Comparison of ENCODE assay signal across 23 cellular contexts in genomic region chr16:31423801-31424200, GRCh38. TPM values are rescaled to one million over a fixed set of nuclear protein-coding genes. Genes with fewer than 3 reads are reported as not detected.
DNase-seq lines count a peak whose midpoint lies in the region; ATAC-seq and TF ChIP-seq lines count a peak whose summit lies in the region.
"Had no signal": no experiment of that assay in that cellular context is flagged by ENCODE, and none has a peak within 500 bp of the region (broad histone marks: within the 10 kb centered on the region; RNA-seq: fewer than 3 reads in every experiment).

No MANE protein-coding gene starts in this region.

- H3K27me3 ChIP-seq in transverse colon: no peaks in the 10 kb centered on the region

- H3K27ac ChIP-seq in transverse colon: no peak overlapping the region
- H3K27ac ChIP-seq: C4-2B, KMS-11, RWPE1 had no signal

- ATAC-seq in activated naive CD8-positive, alpha-beta T cell treated with anti-CD3 and anti-CD28 coated beads, Interleukin-2, amount 10 ng/mL, durations not matched to agents 7 days and 5 days (ENCODE audit: low read depth): no peak
- peak; percentile 21; the same call in 2 of the 3 replicates for ATAC-seq in SK-N-SH treated with all-trans-retinoic acid at 6 μM for 48 hours
- no peak for ATAC-seq in stimulated activated effector memory CD8-positive, alpha-beta T cell treated with anti-CD3 and anti-CD28 coated beads, Interleukin-12 subunit alpha, Interleukin-12 subunit beta, amount 100 ng/mL, for 72 hours
- ATAC-seq: HCT116 had no signal

- H3K36me3 ChIP-seq in transverse colon: no peaks in the 10 kb centered on the region

- peak overlapping the region; percentile 68 for H3K27ac Mint-ChIP-seq in activated naive CD8-positive, alpha-beta T cell treated with anti-CD3 and anti-CD28 coated beads, Interleukin-2, amount 10 ng/mL, durations not matched to agents 7 days and 5 days
- no peak overlapping the region for H3K27ac Mint-ChIP-seq in activated naive CD8-positive, alpha-beta T cell treated with anti-CD3 and anti-CD28 coated beads for 36 hours
- H3K27ac Mint-ChIP-seq in immature natural killer cell: peak overlapping the region in 1 of 6 donors; percentile 44
- H3K27ac Mint-ChIP-seq in stimulated activated effector memory CD8-positive, alpha-beta T cell treated with anti-CD3 and anti-CD28 coated beads, Interleukin-12 subunit alpha, Interleukin-12 subunit beta, amount 100 ng/mL, for 72 hours: no peak overlapping the region
- H3K27ac Mint-ChIP-seq in nephron progenitor cell: no peak overlapping the region

- H3K4me3 Mint-ChIP-seq in activated naive CD8-positive, alpha-beta T cell treated with anti-CD3 and anti-CD28 coated beads, Interleukin-2, amount 10 ng/mL, durations not matched to agents 7 days and 5 days: peak overlapping the region; percentile 4
- H3K4me3 Mint-ChIP-seq in activated naive CD8-positive, alpha-beta T cell treated with anti-CD3 and anti-CD28 coated beads for 36 hours: no peak overlapping the region
- H3K4me3 Mint-ChIP-seq in immature natural killer cell: peak overlapping the region in 3 of 5 donors; percentile 30 to 38 (median 33)
- H3K4me3 Mint-ChIP-seq in stimulated activated effector memory CD8-positive, alpha-beta T cell treated with anti-CD3 and anti-CD28 coated beads, Interleukin-12 subunit alpha, Interleukin-12 subunit beta, amount 100 ng/mL, for 72 hours: peak overlapping the region; percentile 3
- H3K4me3 Mint-ChIP-seq in nephron progenitor cell: no peak overlapping the region

- H3K9me3 ChIP-seq in transverse colon: no peaks in the 10 kb centered on the region

- peaks cover 11% of the 10 kb centered on the region for H3K36me3 Mint-ChIP-seq in activated naive CD8-positive, alpha-beta T cell treated with anti-CD3 and anti-CD28 coated beads, Interleukin-2, amount 10 ng/mL, durations not matched to agents 7 days and 5 days
- H3K36me3 Mint-ChIP-seq in activated naive CD8-positive, alpha-beta T cell treated with anti-CD3 and anti-CD28 coated beads for 36 hours: peaks cover 3% of the 10 kb centered on the region
- no peaks in the 10 kb centered on the region for H3K36me3 Mint-ChIP-seq in immature natural killer cell
- peaks cover 6% of the 10 kb centered on the region for H3K36me3 Mint-ChIP-seq in stimulated activated effector memory CD8-positive, alpha-beta T cell treated with anti-CD3 and anti-CD28 coated beads, Interleukin-12 subunit alpha, Interleukin-12 subunit beta, amount 100 ng/mL, for 72 hours
- no peaks in the 10 kb centered on the region for H3K36me3 Mint-ChIP-seq in nephron progenitor cell (ENCODE audit: low read depth)
- H3K36me3 Mint-ChIP-seq: CD8-positive, alpha-beta memory T cell had no signal

- no peak for TF ChIP-seq POLR2A in transverse colon (IDR thresholded peaks at IDR 0.05)

- H3K9me3 Mint-ChIP-seq in activated naive CD8-positive, alpha-beta T cell treated with anti-CD3 and anti-CD28 coated beads, Interleukin-2, amount 10 ng/mL, durations not matched to agents 7 days and 5 days: peaks cover 5% of the 10 kb centered on the region
- H3K9me3 Mint-ChIP-seq in activated naive CD8-positive, alpha-beta T cell treated with anti-CD3 and anti-CD28 coated beads for 36 hours: peaks cover 2% of the 10 kb centered on the region
- H3K9me3 Mint-ChIP-seq in immature natural killer cell (peaks cover 0 to 6% (median 0%) of the 10 kb centered on the region in 6 donors), nephron progenitor cell (no peaks in the 10 kb centered on the region)
- H3K9me3 Mint-ChIP-seq in stimulated activated effector memory CD8-positive, alpha-beta T cell treated with anti-CD3 and anti-CD28 coated beads, Interleukin-12 subunit alpha, Interleukin-12 subunit beta, amount 100 ng/mL, for 72 hours: no peaks in the 10 kb centered on the region
- H3K9me3 Mint-ChIP-seq: CD8-positive, alpha-beta memory T cell had no signal

- TF ChIP-seq CTCF in transverse colon (IDR thresholded peaks at IDR 0.05) (no peak), nephron progenitor cell (IDR thresholded peaks at IDR 0.05) (no peak)

- intact Hi-C loops in transverse colon (cut with DNase I; ENCODE audit: low total_unique reads): no loop called here

- in situ Hi-C loops in transverse colon (cut with MboI; ENCODE audit: low pct_ligation_motif_present in 1 of 4, low pct_unique_long_range_greater_than_20kb in 1 of 4, low sequenced_read_pairs in 3 of 4): no loop called here

- 79% methylated on average over 12 of the region's 12 CpGs; no CpG with 5 or more reads in 1 of the 2 donors for WGBS in transverse colon (ENCODE audit: low coverage in 1 of 2), 2 donors

- peaks cover 5% of the 10 kb centered on the region for H3K27me3 Mint-ChIP-seq in activated naive CD8-positive, alpha-beta T cell treated with anti-CD3 and anti-CD28 coated beads, Interleukin-2, amount 10 ng/mL, durations not matched to agents 7 days and 5 days
- peaks cover 20% of the 10 kb centered on the region for H3K27me3 Mint-ChIP-seq in activated naive CD8-positive, alpha-beta T cell treated with anti-CD3 and anti-CD28 coated beads for 36 hours
- H3K27me3 Mint-ChIP-seq in immature natural killer cell (ENCODE audit: low read depth in 3 of 3) (peaks cover 5 to 15% (median 10%) of the 10 kb centered on the region in 3 donors), nephron progenitor cell (ENCODE audit: low read depth, poor library complexity) (peaks cover 52% of the 10 kb centered on the region)

- no peak for TF ChIP-seq EP300 in transverse colon (IDR thresholded peaks at IDR 0.05; ENCODE audit: low read depth)

- DNase-seq in activated naive CD8-positive, alpha-beta T cell treated with anti-CD3 and anti-CD28 coated beads, Interleukin-2, amount 10 ng/mL, durations not matched to agents 7 days and 5 days: no peak
- DNase-seq in activated naive CD8-positive, alpha-beta T cell treated with anti-CD3 and anti-CD28 coated beads for 36 hours: no peak
- no peak for DNase-seq in immature natural killer cell
- no peak for DNase-seq in stimulated activated effector memory CD8-positive, alpha-beta T cell treated with anti-CD3 and anti-CD28 coated beads, Interleukin-12 subunit alpha, Interleukin-12 subunit beta, amount 100 ng/mL, for 72 hours (ENCODE audit: low spot score in 2 of 2)
- DNase-seq in transverse colon: no peak
- DNase-seq in nephron progenitor cell: no peak
- DNase-seq: Calu3; CD8-positive, alpha-beta memory T cell; DMS153; IMR-90; NCI-H1105; NCI-H146; NCI-H2029; NCI-H226; NCI-H510A treated with DMSO at 0.1 percent for 48 hours; NCI-H774; NK-92 treated with Interleukin-12 subunit alpha and Interleukin-12 subunit beta, amount 100 ng/mL, for 24 hours had no signal

- POLR2A ChIA-PET in activated naive CD8-positive, alpha-beta T cell treated with anti-CD3 and anti-CD28 coated beads, Interleukin-2, amount 10 ng/mL, durations not matched to agents 7 days and 5 days (lab: Charles Lee): no interaction called here

- H3K4me3 ChIP-seq in transverse colon: no peak overlapping the region

- peaks cover 0 to 5% (median 3%) of the 10 kb centered on the region in 4 donors for H3K4me1 ChIP-seq in transverse colon

- H3K4me1 Mint-ChIP-seq in activated naive CD8-positive, alpha-beta T cell treated with anti-CD3 and anti-CD28 coated beads, Interleukin-2, amount 10 ng/mL, durations not matched to agents 7 days and 5 days: peaks cover 57% of the 10 kb centered on the region
- H3K4me1 Mint-ChIP-seq in activated naive CD8-positive, alpha-beta T cell treated with anti-CD3 and anti-CD28 coated beads for 36 hours: peaks cover 20% of the 10 kb centered on the region
- H3K4me1 Mint-ChIP-seq in immature natural killer cell (peaks cover 65 to 73% of the 10 kb centered on the region in 2 donors), nephron progenitor cell (no peaks in the 10 kb centered on the region)
- H3K4me1 Mint-ChIP-seq in stimulated activated effector memory CD8-positive, alpha-beta T cell treated with anti-CD3 and anti-CD28 coated beads, Interleukin-12 subunit alpha, Interleukin-12 subunit beta, amount 100 ng/mL, for 72 hours: peaks cover 63% of the 10 kb centered on the region

TF ChIP-seq in SK-N-SH treated with all-trans-retinoic acid at 6 μM for 48 hours, 23 proteins besides CTCF, POLR2A, EP300 and RAD21 (continues in another document):
- no peak for TF ChIP-seq ZNF70 (CRISPR knock-in tag; IDR thresholded peaks at IDR 0.05)

RNA-seq across cellular contexts. Expression of gene COX6A2, which starts 4.4 kb away (rescaled TPM):
- not detected for total RNA-seq in activated naive CD8-positive, alpha-beta T cell treated with anti-CD3 and anti-CD28 coated beads, Interleukin-2, amount 10 ng/mL, durations not matched to agents 7 days and 5 days
- total RNA-seq in activated naive CD8-positive, alpha-beta T cell treated with anti-CD3 and anti-CD28 coated beads for 36 hours: not detected
- polyA plus RNA-seq in immature natural killer cell: 1 to 10 TPM in 2 of 3 donors, not detected in 1; 1.5 to 1.8 TPM
- total RNA-seq in transverse colon: not detected
- total RNA-seq: Calu3; CD8-positive, alpha-beta memory T cell; G401; IMR-90 had no signal
- polyA plus RNA-seq: CD8-positive, alpha-beta memory T cell; IMR-90 had no signal

RNA-seq across cellular contexts. Expression of gene ZNF843, which starts 18.8 kb away (rescaled TPM):
- under 1 TPM; 0.20 to 0.30 TPM for total RNA-seq in activated naive CD8-positive, alpha-beta T cell treated with anti-CD3 and anti-CD28 coated beads, Interleukin-2, amount 10 ng/mL, durations not matched to agents 7 days and 5 days
- under 1 TPM in 1 of 2 experiments, not detected in 1; 0.12 TPM for total RNA-seq in activated naive CD8-positive, alpha-beta T cell treated with anti-CD3 and anti-CD28 coated beads for 36 hours
- polyA plus RNA-seq in immature natural killer cell: under 1 TPM in 2 of 3 donors, not detected in 1; 0.10 to 0.17 TPM
- under 1 TPM in 2 of 4 donors, not detected in 2; 0.14 to 0.79 TPM for total RNA-seq in transverse colon
- total RNA-seq: Calu3 had no signal

RNA-seq across cellular contexts. Expression of gene ITGAD, which starts 30.7 kb away (rescaled TPM):
- under 1 TPM; 0.09 to 0.28 TPM for total RNA-seq in activated naive CD8-positive, alpha-beta T cell treated with anti-CD3 and anti-CD28 coated beads, Interleukin-2, amount 10 ng/mL, durations not matched to agents 7 days and 5 days
- total RNA-seq in activated naive CD8-positive, alpha-beta T cell treated with anti-CD3 and anti-CD28 coated beads for 36 hours: not detected
- polyA plus RNA-seq in immature natural killer cell: under 1 TPM in 2 of 3 donors, not detected in 1; 0.27 to 0.47 TPM
- total RNA-seq in transverse colon: under 1 TPM in 1 of 4 donors, not detected in 3; 0.75 TPM
- total RNA-seq: Calu3; CD8-positive, alpha-beta memory T cell; G401; IMR-90 had no signal
- polyA plus RNA-seq: IMR-90 had no signal

RNA-seq across cellular contexts. Expression of gene ARMC5, which starts 35.5 kb away (rescaled TPM):
- total RNA-seq in activated naive CD8-positive, alpha-beta T cell treated with anti-CD3 and anti-CD28 coated beads, Interleukin-2, amount 10 ng/mL, durations not matched to agents 7 days and 5 days: 10 to 100 TPM; 12.9 to 13.6 TPM
- 10 to 100 TPM; 13.7 to 14.3 TPM for total RNA-seq in activated naive CD8-positive, alpha-beta T cell treated with anti-CD3 and anti-CD28 coated beads for 36 hours
- 10 to 100 TPM; 11.1 to 16.2 (median 14.2) TPM for polyA plus RNA-seq in immature natural killer cell
- 10 to 100 TPM in 1 of 4 donors, 1 to 10 TPM in 3; 3.2 to 17.6 (median 8.4) TPM for total RNA-seq in transverse colon

RNA-seq across cellular contexts. Expression of gene TGFB1I1, which starts 48.2 kb away (rescaled TPM):
- 1 to 10 TPM; 1.4 to 1.5 TPM for total RNA-seq in activated naive CD8-positive, alpha-beta T cell treated with anti-CD3 and anti-CD28 coated beads, Interleukin-2, amount 10 ng/mL, durations not matched to agents 7 days and 5 days
- total RNA-seq in activated naive CD8-positive, alpha-beta T cell treated with anti-CD3 and anti-CD28 coated beads for 36 hours: under 1 TPM; 0.32 to 0.49 TPM
- under 1 TPM in 2 of 3 donors, not detected in 1; 0.32 to 0.53 TPM for polyA plus RNA-seq in immature natural killer cell
- 100 to 1,000 TPM in 1 of 4 donors, 10 to 100 TPM in 3; 43.0 to 102 (median 61.4) TPM for total RNA-seq in transverse colon
- polyA plus RNA-seq: CD8-positive, alpha-beta memory T cell had no signal

Comparison
In these comparisons a context has a peak if more than half of its experiments do, and no peak if none do; other contexts are left out.
1. H3K4me3 Mint-ChIP-seq: peak in activated naive CD8-positive, alpha-beta T cell treated with anti-CD3 and anti-CD28 coated beads, Interleukin-2, amount 10 ng/mL, durations not matched to agents 7 days and 5 days (single experiment), immature natural killer cell (3 of 5) and stimulated activated effector memory CD8-positive, alpha-beta T cell treated with anti-CD3 and anti-CD28 coated beads, Interleukin-12 subunit alpha, Interleukin-12 subunit beta, amount 100 ng/mL, for 72 hours (single experiment); none in activated naive CD8-positive, alpha-beta T cell treated with anti-CD3 and anti-CD28 coated beads for 36 hours (single experiment) and nephron progenitor cell (single experiment).